Comparison of ENCODE assay signal across 10 cellular contexts in genomic region chr6:152595507-152595906, GRCh38. TPM values are rescaled to one million over a fixed set of nuclear protein-coding genes. Genes with fewer than 3 reads are reported as not detected.
DNase-seq lines count a peak whose midpoint lies in the region; ATAC-seq and TF ChIP-seq lines count a peak whose summit lies in the region.
"Had no signal": no experiment of that assay in that cellular context is flagged by ENCODE, and none has a peak within 500 bp of the region (broad histone marks: within the 10 kb centered on the region; RNA-seq: fewer than 3 reads in every experiment).

No MANE protein-coding gene starts in this region.

- H3K27ac ChIP-seq in KMS-11 = no peak overlapping the region
- H3K27ac ChIP-seq: transverse colon had no signal

- no peak for DNase-seq in GM12864 (ENCODE audit: low read depth)
- DNase-seq in chondrocyte (ENCODE audit: low spot score) = no peak
- DNase-seq in neural crest cell (ENCODE audit: low read depth, low spot score) = no peak
- no peak for DNase-seq in activated naive CD4-positive, alpha-beta T cell treated with anti-CD3 and anti-CD28 coated beads, Interleukin-2, amount 10 ng/mL, durations not matched to agents 7 days and 5 days
- DNase-seq: activated CD8-positive, alpha-beta memory T cell treated with anti-CD3 and anti-CD28 coated beads, Interleukin-2, amount 50 U/mL, for 48 hours; transverse colon had no signal

- ATAC-seq in HG03095 (IDR thresholded peaks at IDR 0.05; ENCODE audit: unreplicated experiment) = no peak
- ATAC-seq in HG03457 (IDR thresholded peaks at IDR 0.05; ENCODE audit: unreplicated experiment) = no peak
- ATAC-seq in GM18861 (IDR thresholded peaks at IDR 0.05; ENCODE audit: unreplicated experiment) = no peak

- TF ChIP-seq CTCF in GM12864 (IDR thresholded peaks at IDR 0.05; ENCODE audit: low read depth, low read length, missing control alignments) (peak; percentile 47), KMS-11 (conservative IDR thresholded peaks at IDR 0.05; ENCODE audit: low read depth, low read length) (0 out of 2 replicates have a peak, but pooled peaks have one; percentile 27), chondrocyte (IDR thresholded peaks at IDR 0.05) (peak; percentile 67), neural crest cell (conservative IDR thresholded peaks at IDR 0.05) (peak; percentile 55)

- no peaks in the 10 kb centered on the region for H3K4me1 ChIP-seq in KMS-11 (ENCODE audit: low read depth, poor library complexity, severe bottlenecking)
- H3K4me1 ChIP-seq: transverse colon had no signal

- no peaks in the 10 kb centered on the region for H3K79me2 ChIP-seq in KMS-11 (ENCODE audit: insufficient read depth, low read depth)

- H3K36me3 ChIP-seq in KMS-11 (ENCODE audit: insufficient read depth) = no peaks in the 10 kb centered on the region
- H3K36me3 ChIP-seq: transverse colon had no signal

- CTCF ChIA-PET in activated naive CD4-positive, alpha-beta T cell treated with anti-CD3 and anti-CD28 coated beads, Interleukin-2, amount 10 ng/mL, durations not matched to agents 7 days and 5 days (lab: Charles Lee) = no interaction called here

- H3K27ac Mint-ChIP-seq in chondrocyte (ENCODE audit: unreplicated experiment) (no peak overlapping the region), neural crest cell (ENCODE audit: unreplicated experiment) (no peak overlapping the region)
- H3K27ac Mint-ChIP-seq in activated naive CD4-positive, alpha-beta T cell treated with anti-CD3 and anti-CD28 coated beads, Interleukin-2, amount 10 ng/mL, durations not matched to agents 7 days and 5 days = no peak overlapping the region

- H3K4me1 Mint-ChIP-seq in chondrocyte (ENCODE audit: low read depth) = no peaks in the 10 kb centered on the region
- H3K4me1 Mint-ChIP-seq in neural crest cell = no peaks in the 10 kb centered on the region
- no peaks in the 10 kb centered on the region for H3K4me1 Mint-ChIP-seq in activated naive CD4-positive, alpha-beta T cell treated with anti-CD3 and anti-CD28 coated beads, Interleukin-2, amount 10 ng/mL, durations not matched to agents 7 days and 5 days

- H3K4me3 Mint-ChIP-seq in chondrocyte (ENCODE audit: unreplicated experiment) (no peak overlapping the region), neural crest cell (no peak overlapping the region)
- H3K4me3 Mint-ChIP-seq in activated naive CD4-positive, alpha-beta T cell treated with anti-CD3 and anti-CD28 coated beads, Interleukin-2, amount 10 ng/mL, durations not matched to agents 7 days and 5 days = no peak overlapping the region

- H3K4me3 ChIP-seq in GM12864 (ENCODE audit: low read depth, low read length) (no peak overlapping the region), KMS-11 (IDR thresholded peaks at IDR 0.05; ENCODE audit: insufficient read depth, low read depth, low read length) (no peak overlapping the region)
- H3K4me3 ChIP-seq: transverse colon had no signal

- H3K9me3 Mint-ChIP-seq in chondrocyte (ENCODE audit: low read depth) (peaks cover 7% of the 10 kb centered on the region), neural crest cell (no peaks in the 10 kb centered on the region)
- H3K9me3 Mint-ChIP-seq in activated naive CD4-positive, alpha-beta T cell treated with anti-CD3 and anti-CD28 coated beads, Interleukin-2, amount 10 ng/mL, durations not matched to agents 7 days and 5 days = no peaks in the 10 kb centered on the region

- no peaks in the 10 kb centered on the region for H3K27me3 ChIP-seq in KMS-11 (ENCODE audit: insufficient read depth, low read depth)
- H3K27me3 ChIP-seq: transverse colon had no signal

- peaks cover 11% of the 10 kb centered on the region for H3K27me3 Mint-ChIP-seq in chondrocyte (ENCODE audit: low read depth)
- H3K27me3 Mint-ChIP-seq in neural crest cell (ENCODE audit: low read depth) = peaks cover 3% of the 10 kb centered on the region
- H3K27me3 Mint-ChIP-seq in activated naive CD4-positive, alpha-beta T cell treated with anti-CD3 and anti-CD28 coated beads, Interleukin-2, amount 10 ng/mL, durations not matched to agents 7 days and 5 days = no peaks in the 10 kb centered on the region

- H3K4me2 ChIP-seq in KMS-11 = no peak overlapping the region

- no peaks in the 10 kb centered on the region for H4K20me1 ChIP-seq in KMS-11 (ENCODE audit: insufficient read depth)

- H3K36me3 Mint-ChIP-seq in chondrocyte (ENCODE audit: low read depth) = no peaks in the 10 kb centered on the region
- H3K36me3 Mint-ChIP-seq in neural crest cell (ENCODE audit: low read depth) = no peaks in the 10 kb centered on the region
- H3K36me3 Mint-ChIP-seq in activated naive CD4-positive, alpha-beta T cell treated with anti-CD3 and anti-CD28 coated beads, Interleukin-2, amount 10 ng/mL, durations not matched to agents 7 days and 5 days = no peaks in the 10 kb centered on the region

- H3K9ac ChIP-seq in KMS-11 = no peak overlapping the region

- H2AFZ ChIP-seq in KMS-11 (ENCODE audit: low read depth) = no peak overlapping the region

RNA-seq across cellular contexts. Expression of gene SYNE1, which starts 41.7 kb away (rescaled TPM):
- total RNA-seq in chondrocyte = 151 to 182 TPM (median 157 TPM) in 3 replicates
- 23.6 and 24.9 TPM in 2 replicates for total RNA-seq in neural crest cell
